In genomic region chr9:98021306-98022040, GRCh38 we compare ENCODE assay signal across 18 cellular contexts. TPM values are rescaled to one million over a fixed set of nuclear protein-coding genes. Genes with fewer than 3 reads are reported as not detected.
DNase-seq lines count a peak whose midpoint lies in the region; ATAC-seq and TF ChIP-seq lines count a peak whose summit lies in the region.
"Had no signal": no experiment of that assay in that cellular context is flagged by ENCODE, and none has a peak within 500 bp of the region (broad histone marks: within the 10 kb centered on the region; RNA-seq: fewer than 3 reads in every experiment).

No MANE protein-coding gene starts in this region.

- no peak for DNase-seq in CD8-positive, alpha-beta memory T cell
- DNase-seq in MG63 (peak; percentile 67), Right ventricle myocardium superior (peak; percentile 75), nephron progenitor cell (no peak), SW480 (ENCODE audit: low spot score) (no peak), colonic mucosa (no peak), activated gamma-delta T cell (lab: John Stamatoyannopoulos, UW) (no peak)
- DNase-seq: activated CD4-positive, alpha-beta memory T cell treated with anti-CD3 and anti-CD28 coated beads for 36 hours; activated effector memory CD4-positive, alpha-beta T cell treated with Interleukin-2 at 50 U/mL for 16 hours; kidney glomerular epithelial cell; NCI-H2081 treated with DMSO at 0.1 percent for 48 hours; NCI-H526; occipital lobe; stimulated activated CD4-positive, alpha-beta T cell treated with anti-CD3 and anti-CD28 coated beads, Interleukin-4, amount 100 ng/mL, for 24 hours had no signal

- ATAC-seq in Right ventricle myocardium superior (ENCODE audit: poor library complexity): peak; percentile 91
- no peak for ATAC-seq in GM21786 (IDR thresholded peaks at IDR 0.05; ENCODE audit: unreplicated experiment)

- CTCF ChIA-PET in CD8-positive, alpha-beta memory T cell (lab: Charles Lee): interaction anchor here (1.8 kb wide), 1 partner anchor 13 kb away, joined by 7 read pairs; no protein-coding TSS in a partner anchor

- no peak overlapping the region for H3K27ac ChIP-seq in CD8-positive, alpha-beta memory T cell (ENCODE audit: low read depth, low read length)
- H3K27ac ChIP-seq in colonic mucosa: no peak overlapping the region

- H3K4me3 Mint-ChIP-seq in CD8-positive, alpha-beta memory T cell: no peak overlapping the region
- no peak overlapping the region for H3K4me3 Mint-ChIP-seq in nephron progenitor cell
- H3K4me3 Mint-ChIP-seq: activated CD4-positive, alpha-beta memory T cell treated with anti-CD3 and anti-CD28 coated beads for 36 hours; B cell; brain; type B pancreatic cell had no signal

- POLR2A ChIA-PET in CD8-positive, alpha-beta memory T cell (lab: Charles Lee): no interaction called here

- peak overlapping the region in 5 of 8 donors; percentile 14 to 65 (median 44) for H3K27ac Mint-ChIP-seq in CD8-positive, alpha-beta memory T cell
- peak overlapping the region; percentile 10 for H3K27ac Mint-ChIP-seq in nephron progenitor cell
- H3K27ac Mint-ChIP-seq: activated CD4-positive, alpha-beta memory T cell treated with anti-CD3 and anti-CD28 coated beads for 36 hours; B cell; type B pancreatic cell had no signal

- intact Hi-C loops in Right ventricle myocardium superior (cut with DNase I): no loop called here
- intact Hi-C loops in colonic mucosa (cut with DNase I): no loop called here

- peaks cover under 1% of the 10 kb centered on the region for H3K36me3 ChIP-seq in CD8-positive, alpha-beta memory T cell (ENCODE audit: insufficient read depth, low read length)
- H3K36me3 ChIP-seq in MG63: peaks cover 59% of the 10 kb centered on the region
- no peaks in the 10 kb centered on the region for H3K36me3 ChIP-seq in colonic mucosa

- no peaks in the 10 kb centered on the region for H3K27me3 ChIP-seq in CD8-positive, alpha-beta memory T cell (ENCODE audit: insufficient read depth, low read length, poor library complexity, severe bottlenecking)
- H3K27me3 ChIP-seq in MG63 (no peaks in the 10 kb centered on the region), colonic mucosa (no peaks in the 10 kb centered on the region)

- H3K4me1 ChIP-seq in CD8-positive, alpha-beta memory T cell (ENCODE audit: insufficient read depth, low read length): no peaks in the 10 kb centered on the region
- H3K4me1 ChIP-seq in colonic mucosa: no peaks in the 10 kb centered on the region

- H3K4me1 Mint-ChIP-seq in CD8-positive, alpha-beta memory T cell: peaks cover 0 to 6% (median 2%) of the 10 kb centered on the region in 3 donors
- peaks cover 26% of the 10 kb centered on the region for H3K4me1 Mint-ChIP-seq in nephron progenitor cell
- H3K4me1 Mint-ChIP-seq: B cell, brain had no signal

- H3K9ac ChIP-seq in colonic mucosa (ENCODE audit: low read depth in 2 of 2, low read length in 2 of 2): no peak overlapping the region

- H3K4me3 ChIP-seq in CD8-positive, alpha-beta memory T cell (ENCODE audit: low read length): no peak overlapping the region
- no peak overlapping the region for H3K4me3 ChIP-seq in MG63
- no peak overlapping the region for H3K4me3 ChIP-seq in colonic mucosa

- TF ChIP-seq CTCF in nephron progenitor cell (IDR thresholded peaks at IDR 0.05) (no peak), colonic mucosa (IDR thresholded peaks at IDR 0.05) (no peak)

- no peaks in the 10 kb centered on the region for H3K9me3 Mint-ChIP-seq in CD8-positive, alpha-beta memory T cell
- H3K9me3 Mint-ChIP-seq in nephron progenitor cell: no peaks in the 10 kb centered on the region
- H3K9me3 Mint-ChIP-seq: activated CD4-positive, alpha-beta memory T cell treated with anti-CD3 and anti-CD28 coated beads for 36 hours; brain; type B pancreatic cell had no signal

- no peaks in the 10 kb centered on the region for H3K9me3 ChIP-seq in CD8-positive, alpha-beta memory T cell (ENCODE audit: low read length)
- H3K9me3 ChIP-seq in MG63 (no peaks in the 10 kb centered on the region), colonic mucosa (no peaks in the 10 kb centered on the region)

- H3K27me3 Mint-ChIP-seq in CD8-positive, alpha-beta memory T cell: no peaks in the 10 kb centered on the region
- H3K27me3 Mint-ChIP-seq in nephron progenitor cell (ENCODE audit: low read depth, poor library complexity): peaks cover 2% of the 10 kb centered on the region
- H3K27me3 Mint-ChIP-seq: activated CD4-positive, alpha-beta memory T cell treated with anti-CD3 and anti-CD28 coated beads for 36 hours; B cell; type B pancreatic cell had no signal

- H3K36me3 Mint-ChIP-seq in CD8-positive, alpha-beta memory T cell: peaks cover 0 to 40% (median 2%) of the 10 kb centered on the region in 3 donors
- peaks cover 32% of the 10 kb centered on the region for H3K36me3 Mint-ChIP-seq in nephron progenitor cell (ENCODE audit: low read depth)

RNA-seq across cellular contexts. Expression of gene NANS, which starts 35.1 kb away (rescaled TPM):
- 10 to 100 TPM; 33.2 to 34.8 TPM for total RNA-seq in CD8-positive, alpha-beta memory T cell
- polyA plus RNA-seq in CD8-positive, alpha-beta memory T cell: 29.3 TPM
- 164 and 230 TPM in 2 replicates for total RNA-seq in MG63 (2014; rRNA removed; shearing (Covaris generic); ENCODE audit: low replicate concordance)
- 33.4 TPM for total RNA-seq in Right ventricle myocardium superior
- 100 to 1,000 TPM; 223 to 254 TPM for total RNA-seq in colonic mucosa

RNA-seq across cellular contexts. Expression of gene ANP32B, which starts 38.3 kb away (rescaled TPM):
- total RNA-seq in CD8-positive, alpha-beta memory T cell: 100 to 1,000 TPM; 331 to 341 TPM
- 91.0 TPM for polyA plus RNA-seq in CD8-positive, alpha-beta memory T cell
- 5.2 and 7.0 TPM in 2 replicates for total RNA-seq in MG63 (2014; rRNA removed; shearing (Covaris generic); ENCODE audit: low replicate concordance)
- total RNA-seq in Right ventricle myocardium superior: 47.0 TPM
- total RNA-seq in colonic mucosa: 100 to 1,000 TPM; 133 to 183 TPM

Comparison
In these comparisons a context has a peak if more than half of its experiments do, and no peak if none do; other contexts are left out.
1. DNase-seq: peak in MG63 (single experiment) and Right ventricle myocardium superior (single experiment); none in CD8-positive, alpha-beta memory T cell (0 of 5), nephron progenitor cell (single experiment), SW480 (single experiment), colonic mucosa (single experiment) and activated gamma-delta T cell (single experiment).